In the genomic region with DNA sequence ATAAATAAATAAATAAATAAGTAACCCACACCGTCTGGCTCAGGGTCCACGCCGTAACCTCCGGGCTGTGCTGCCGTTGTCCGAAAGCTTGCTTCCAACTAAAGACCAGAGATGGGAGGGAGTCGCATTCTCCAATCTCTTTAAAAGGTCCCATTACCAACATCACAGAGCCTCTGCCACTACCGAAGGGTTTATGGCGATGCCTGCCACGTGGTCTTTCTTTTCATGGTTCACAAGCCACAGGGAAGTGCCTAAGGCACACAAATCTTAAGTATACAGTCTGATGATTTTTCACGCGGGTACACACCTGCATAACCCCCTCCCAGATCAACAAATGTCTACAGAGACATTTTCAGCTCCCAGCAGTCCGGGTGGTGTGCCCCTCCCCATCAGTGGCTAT, we compare ENCODE assay signal across 7 cellular contexts. TPM values are rescaled to one million over a fixed set of nuclear protein-coding genes. Genes with fewer than 3 reads are reported as not detected.
DNase-seq lines count a peak whose midpoint lies in the region; FAIRE-seq and TF ChIP-seq lines count a peak whose summit lies in the region.

No MANE protein-coding gene starts in this region.

- no TSS peak for BruUV-seq in OCI-LY7 (replicated peaks; lab: Mats Ljungman, UMichigan)

- no peaks in the 10 kb centered on the region for H3K9me3 ChIP-seq in OCI-LY7 (ENCODE audit: low read length)
- no peaks in the 10 kb centered on the region for H3K9me3 ChIP-seq in ectodermal cell (ENCODE audit: control insufficient read depth, low read length)
- no peaks in the 10 kb centered on the region for H3K9me3 ChIP-seq in neuronal stem cell (replicated peaks in 1 of 2; ENCODE audit: control insufficient read depth in 2 of 2, insufficient read depth in 1 of 2, low read depth in 1 of 2, low read length in 2 of 2)

- no peak overlapping the region for H2BK120ac ChIP-seq in neuronal stem cell (ENCODE audit: low read depth, low read length)

- H3K23ac ChIP-seq in neuronal stem cell (ENCODE audit: low read depth, low read length, poor library complexity) = no peak overlapping the region

- H3K9ac ChIP-seq in neuronal stem cell (ENCODE audit: low read depth, low read length, poor library complexity) = no peak overlapping the region

- DNase-seq in GM19239 (ENCODE audit: insufficient read length, low spot score) (no peak), OCI-LY7 (ENCODE audit: low spot score) (peak; percentile 73), neuronal stem cell (ENCODE audit: low spot score) (no peak), posterior vena cava (ENCODE audit: low spot score) (no peak), ureter (ENCODE audit: low spot score) (no peak), cortex of kidney (lab: John Stamatoyannopoulos, UW) (no peak)

- H3K4ac ChIP-seq in neuronal stem cell (ENCODE audit: low read length) = no peak overlapping the region

- no peaks in the 10 kb centered on the region for H3K9me2 ChIP-seq in OCI-LY7 (ENCODE audit: insufficient read depth, low read length)

- no peak overlapping the region for H2AK5ac ChIP-seq in neuronal stem cell (ENCODE audit: low read depth, low read length)

- H3K4me1 ChIP-seq in OCI-LY7 (ENCODE audit: insufficient read depth, low read length, poor library complexity, severe bottlenecking) (peaks cover 53% of the 10 kb centered on the region), ectodermal cell (ENCODE audit: control insufficient read depth, insufficient read depth, low read length) (peaks cover 26% of the 10 kb centered on the region), neuronal stem cell (ENCODE audit: control insufficient read depth in 2 of 2, insufficient read depth in 1 of 2, low read depth in 1 of 2, low read length in 2 of 2) (peaks cover 26 to 31% of the 10 kb centered on the region in 2 donors)

- no peak overlapping the region for H2BK5ac ChIP-seq in neuronal stem cell (ENCODE audit: low read length)

- FAIRE-seq in GM19239 (lab: Jason Lieb, UNC) = peak; percentile 71

- WGBS in ectodermal cell, 2 experiments = 20 to 36% methylated on average over 13 of the region's 13 CpGs
- WGBS in neuronal stem cell (ENCODE audit: extremely low coverage in 2 of 2, insufficient read length in 2 of 2, insufficient replicate concordance in 1 of 2), 2 donors = no CpG with 5 or more reads among the region's 13 CpGs

- H3K27me3 ChIP-seq in ectodermal cell (ENCODE audit: control insufficient read depth, insufficient read depth, low read length, poor library complexity, severe bottlenecking) (peaks cover 7% of the 10 kb centered on the region), neuronal stem cell (ENCODE audit: control insufficient read depth in 3 of 3, insufficient read depth in 3 of 3, low read depth in 1 of 3, low read length in 3 of 3) (no peaks in the 10 kb centered on the region)

- H3K4me2 ChIP-seq in OCI-LY7 (ENCODE audit: low read length) (peak overlapping the region; percentile 75), neuronal stem cell (ENCODE audit: insufficient read depth, low read length, poor library complexity, severe bottlenecking) (peak overlapping the region; percentile 84)

- H4K91ac ChIP-seq in neuronal stem cell (ENCODE audit: low read depth, low read length, poor library complexity) = no peak overlapping the region

- H4K20me1 ChIP-seq in OCI-LY7 (ENCODE audit: insufficient read depth, low read length) = peaks cover 20% of the 10 kb centered on the region

- TF ChIP-seq CTCF in OCI-LY7 (conservative IDR thresholded peaks at IDR 0.05; ENCODE audit: low read length) = no peak

- intact Hi-C loops in OCI-LY7 (cut with micrococcal nuclease; ENCODE audit: unreplicated experiment) = loop anchor here (1.0 kb wide), 1 partner anchor 19 kb away; no protein-coding TSS in a partner anchor
- intact Hi-C loops in posterior vena cava (cut with DNase I) = loop anchor here in 1 of 2 donors (5.0 kb wide), 1 partner anchor 89 kb away; no protein-coding TSS in a partner anchor

- H2AFZ ChIP-seq in OCI-LY7 (ENCODE audit: low read length) = no peak overlapping the region
- H2AFZ ChIP-seq in neuronal stem cell (ENCODE audit: low read length) = no peak overlapping the region

- H3K27ac ChIP-seq in OCI-LY7 (ENCODE audit: low read depth, low read length, poor library complexity, severe bottlenecking) = peak overlapping the region; percentile 52
- no peak overlapping the region for H3K27ac ChIP-seq in ectodermal cell (ENCODE audit: insufficient read depth, low read depth, low read length, poor library complexity, severe bottlenecking)
- no peak overlapping the region for H3K27ac ChIP-seq in neuronal stem cell (replicated peaks; ENCODE audit: low read length)

- no peak overlapping the region for H2BK12ac ChIP-seq in neuronal stem cell (ENCODE audit: low read length)

- H3K18ac ChIP-seq in neuronal stem cell (ENCODE audit: low read length) = no peak overlapping the region

- no peak overlapping the region for H2BK15ac ChIP-seq in neuronal stem cell (ENCODE audit: low read length)

- H3K79me2 ChIP-seq in OCI-LY7 (ENCODE audit: insufficient read depth, low read depth, low read length) = peaks cover 52% of the 10 kb centered on the region

- H3K79me1 ChIP-seq in neuronal stem cell (ENCODE audit: low read depth, low read length) = peaks cover 12% of the 10 kb centered on the region

- POLR2A ChIA-PET in OCI-LY7 (lab: Charles Lee) = interaction anchor here (0.6 to 7.2 kb wide), 10 partner anchors 8 to 102 kb away, joined by 3 to 50 read pairs (median 4); no protein-coding TSS in a partner anchor

- H3K4me3 ChIP-seq in OCI-LY7 (ENCODE audit: low read depth, low read length, poor library complexity, severe bottlenecking) (peak overlapping the region; percentile 99), ectodermal cell (ENCODE audit: insufficient read depth, low read depth, low read length) (peak overlapping the region; percentile 78), neuronal stem cell (ENCODE audit: low read length in 2 of 2) (peak overlapping the region; percentile 72 to 99)

- no peak overlapping the region for H4K8ac ChIP-seq in neuronal stem cell (ENCODE audit: low read depth, low read length)

- CTCF ChIA-PET in OCI-LY7 (lab: Charles Lee; ENCODE audit: unreplicated experiment) = interaction anchor here (1.0 kb wide), 1 partner anchor 106 kb away, joined by 5 read pairs; no protein-coding TSS in a partner anchor

- no peak overlapping the region for H3K14ac ChIP-seq in neuronal stem cell (ENCODE audit: low read length)

- peaks cover 46% of the 10 kb centered on the region for H3K36me3 ChIP-seq in OCI-LY7 (ENCODE audit: insufficient read depth, low read length)
- no peaks in the 10 kb centered on the region for H3K36me3 ChIP-seq in ectodermal cell (ENCODE audit: control insufficient read depth, insufficient read depth, low read length)
- H3K36me3 ChIP-seq in neuronal stem cell (replicated peaks in 1 of 2; ENCODE audit: control insufficient read depth in 2 of 2, insufficient read depth in 2 of 2, low read length in 2 of 2) = peaks cover 15 to 52% of the 10 kb centered on the region in 2 donors

RNA-seq across cellular contexts. Expression of a gene that starts 1.4 kb away (rescaled TPM):
- 119 and 125 TPM in 2 replicates for total RNA-seq in OCI-LY7 (2014; rRNA removed; shearing (Covaris generic))
- total RNA-seq in OCI-LY7 (2022) = 214 and 232 TPM in 2 replicates
- polyA plus RNA-seq in ectodermal cell (2013, experiment 1 of 4) = 228 TPM
- polyA plus RNA-seq in ectodermal cell (2013, experiment 2 of 4) = 192 TPM
- 157 TPM for polyA plus RNA-seq in ectodermal cell (2013, experiment 3 of 4)
- polyA plus RNA-seq in ectodermal cell (2013, experiment 4 of 4) = 160 TPM
- 222 TPM for polyA plus RNA-seq in neuronal stem cell (2013, experiment 1 of 2)
- polyA plus RNA-seq in neuronal stem cell (2013, experiment 2 of 2) = 221 TPM
- 10 to 100 TPM; 55.0 to 66.0 TPM for total RNA-seq in posterior vena cava
- 79.6 TPM for total RNA-seq in ureter

RNA-seq across cellular contexts. Expression of a gene that starts 31.8 kb away (rescaled TPM):
- 50.1 and 58.9 TPM in 2 replicates for total RNA-seq in OCI-LY7 (2014; rRNA removed; shearing (Covaris generic))
- total RNA-seq in OCI-LY7 (2022) (66.1 and 69.0 TPM in 2 replicates), posterior vena cava (10 to 100 TPM; 48.5 to 49.4 TPM), ureter (55.9 TPM)
- 15.5 TPM for polyA plus RNA-seq in ectodermal cell (2013, experiment 1 of 4)
- 14.2 TPM for polyA plus RNA-seq in ectodermal cell (2013, experiment 2 of 4)
- 13.1 TPM for polyA plus RNA-seq in ectodermal cell (2013, experiment 3 of 4)
- 13.5 TPM for polyA plus RNA-seq in ectodermal cell (2013, experiment 4 of 4)
- 7.4 TPM for polyA plus RNA-seq in neuronal stem cell (2013, experiment 1 of 2)
- 8.0 TPM for polyA plus RNA-seq in neuronal stem cell (2013, experiment 2 of 2)
